ENCODE assay signal across 16 cellular contexts in genomic region chr4:122764071-122764807, GRCh38. TPM values are rescaled to one million over a fixed set of nuclear protein-coding genes. Genes with fewer than 3 reads are reported as not detected.
DNase-seq lines count a peak whose midpoint lies in the region; ATAC-seq, FAIRE-seq and TF ChIP-seq lines count a peak whose summit lies in the region.
"Had no signal": no experiment of that assay in that cellular context is flagged by ENCODE, and none has a peak within 500 bp of the region (broad histone marks: within the 10 kb centered on the region; RNA-seq: fewer than 3 reads in every experiment).

No MANE protein-coding gene starts in this region.

- H3K9me3 ChIP-seq in ascending aorta (no peaks in the 10 kb centered on the region), keratinocyte (ENCODE audit: control insufficient read depth, low read depth, low read length) (no peaks in the 10 kb centered on the region)
- H3K9me3 ChIP-seq: spleen had no signal

- H3K4me3 ChIP-seq in ascending aorta (no peak overlapping the region), keratinocyte (ENCODE audit: control insufficient read depth in 2 of 3, extremely low read depth in 1 of 3, insufficient read depth in 2 of 3, low read depth in 1 of 3, low read length in 3 of 3) (no peak overlapping the region)
- H3K4me3 ChIP-seq: spleen had no signal

- H3K4me1 ChIP-seq in ascending aorta (peaks cover 0 to 15% of the 10 kb centered on the region in 2 donors), keratinocyte (ENCODE audit: control insufficient read depth, extremely low read depth, insufficient read depth, low read length) (peaks cover 20% of the 10 kb centered on the region)

- no peaks in the 10 kb centered on the region for H3K36me3 ChIP-seq in ascending aorta
- no peaks in the 10 kb centered on the region for H3K36me3 ChIP-seq in keratinocyte (ENCODE audit: control insufficient read depth in 2 of 2, extremely low read depth in 1 of 2, insufficient read depth in 2 of 2, low read length in 2 of 2)
- H3K36me3 ChIP-seq: spleen had no signal

- H3K27me3 ChIP-seq in ascending aorta (no peaks in the 10 kb centered on the region), keratinocyte (ENCODE audit: control insufficient read depth, extremely low read depth, insufficient read depth, low read length) (no peaks in the 10 kb centered on the region)
- H3K27me3 ChIP-seq: spleen had no signal

- ATAC-seq in HG03469 (IDR thresholded peaks at IDR 0.05; ENCODE audit: unreplicated experiment), result peak; percentile 9
- no peak for ATAC-seq in HG02610 (IDR thresholded peaks at IDR 0.05; ENCODE audit: unreplicated experiment)

- H3K9ac ChIP-seq in keratinocyte (ENCODE audit: control insufficient read depth, extremely low read depth, insufficient read depth, low read length), result no peak overlapping the region

- no peak for TF ChIP-seq CTCF in ascending aorta (IDR thresholded peaks at IDR 0.05)
- no peak for TF ChIP-seq CTCF in keratinocyte (optimal IDR thresholded peaks at IDR 0.05 in 1 of 3, IDR thresholded peaks at IDR 0.05 in 1 of 3, conservative IDR thresholded peaks at IDR 0.05 in 1 of 3; ENCODE audit: extremely low read depth in 1 of 3, insufficient read depth in 2 of 3, low read length in 3 of 3)
- no peak for TF ChIP-seq CTCF in GM20000 (IDR thresholded peaks at IDR 0.05; ENCODE audit: extremely low read depth, missing control alignments)

- intact Hi-C loops in ascending aorta (cut with DNase I) (no loop called here), cardiac septum (cut with DNase I) (loop anchor here (5.0 kb wide), 1 partner anchor 33 kb away; no protein-coding TSS in a partner anchor)

- dilution Hi-C loops in keratinocyte (cut with MboI; ENCODE audit: extremely low pct_ligation_motif_present, low sequenced_read_pairs), result loop anchor here (25.0 kb wide), 1 partner anchor 148 kb away; the partner anchor contains the start of gene NUDT6

- no peak for FAIRE-seq in keratinocyte (lab: Jason Lieb, UNC)

- DNase-seq in EH (ENCODE audit: low read depth) (peak; percentile 92), ascending aorta (ENCODE audit: low spot score in 2 of 2) (no peak), keratinocyte (ENCODE audit: low read depth, low spot score) (no peak), GM20000 (ENCODE audit: low spot score) (no peak), cardiac septum (ENCODE audit: low spot score) (no peak)
- DNase-seq in activated CD4-positive, alpha-beta T cell treated with anti-CD3 and anti-CD28 coated beads for 1 hour, result no peak
- DNase-seq: activated CD4-positive, alpha-beta T cell treated with anti-CD3 and anti-CD28 coated beads for 48 hours; activated naive CD8-positive, alpha-beta T cell treated with anti-CD3 and anti-CD28 coated beads, Interleukin-2, amount 10 ng/mL, durations not matched to agents 7 days and 5 days; DMS153; NCI-H1105; NCI-H510A; SIG-M5; spleen; stimulated activated CD8-positive, alpha-beta memory T cell treated with anti-CD3 and anti-CD28 coated beads, Interleukin-4, amount 100 ng/mL, for 48 hours had no signal

- H3K4me2 ChIP-seq in keratinocyte (ENCODE audit: control insufficient read depth, extremely low read depth, insufficient read depth, low read depth, low read length), result peak overlapping the region; percentile 17

- H3K27ac ChIP-seq in ascending aorta (peak overlapping the region; percentile 19 to 42), keratinocyte (ENCODE audit: control insufficient read depth, insufficient read depth, low read length) (peak overlapping the region; percentile 83)
- H3K27ac ChIP-seq: spleen had no signal

- H3K79me2 ChIP-seq in keratinocyte (ENCODE audit: control insufficient read depth, insufficient read depth, low read length), result no peaks in the 10 kb centered on the region

- H4K20me1 ChIP-seq in keratinocyte (ENCODE audit: control insufficient read depth, extremely low read depth, insufficient read depth, low read length), result no peaks in the 10 kb centered on the region

- peak overlapping the region; percentile 49 for H2AFZ ChIP-seq in keratinocyte (ENCODE audit: control insufficient read depth, low read length)

- no peaks in the 10 kb centered on the region for H3K9me1 ChIP-seq in keratinocyte (ENCODE audit: control insufficient read depth, extremely low read depth, insufficient read depth, low read length)

RNA-seq across cellular contexts. Expression of gene BBS12, which starts 31.7 kb away (rescaled TPM):
- not detected for total RNA-seq in ascending aorta
- polyA plus RNA-seq in keratinocyte, result 2.3 to 2.5 TPM (median 2.4 TPM) in 3 replicates
- polyA plus RNA-seq in keratinocyte (2011; ENCODE audit: low read depth), result 1.7 TPM
- 1.4 and 2.9 TPM in 2 replicates for polyA plus RNA-seq in keratinocyte (2011; cell fraction: cytosol; rRNA removed)
- polyA plus RNA-seq in keratinocyte (2011; cell fraction: nucleus; rRNA removed), result 2.9 and 3.1 TPM in 2 replicates
- polyA plus RNA-seq in keratinocyte (2012; ENCODE audit: low replicate concordance), result 2.6 and 2.9 TPM in 2 replicates
- 0.79 to 2.7 TPM (median 2.7 TPM) in 3 replicates for polyA minus RNA-seq in keratinocyte
- 1.7 TPM for polyA minus RNA-seq in keratinocyte (2011; cell fraction: cytosol; rRNA and poly(A)+ RNA removed)
- 2.2 and 4.8 TPM in 2 replicates for polyA minus RNA-seq in keratinocyte (2011; cell fraction: nucleus; rRNA and poly(A)+ RNA removed)
- 3.1 TPM for total RNA-seq in cardiac septum
